In genomic region chr3:130968231-130968630, GRCh38 we compare ENCODE assay signal across 1 cellular context.
TF ChIP-seq lines count a peak whose summit lies in the region.

No MANE protein-coding gene starts in this region.

TF ChIP-seq in endothelial cell of umbilical vein, 7 proteins besides CTCF, POLR2A, EP300 and RAD21:
- TF ChIP-seq GATA2 (IDR thresholded peaks at IDR 0.05; ENCODE audit: insufficient read depth, insufficient read length, low read depth, low read length) (peak; percentile 78), MAX (IDR thresholded peaks at IDR 0.05; ENCODE audit: insufficient read depth, insufficient read length) (no peak), FOS (IDR thresholded peaks at IDR 0.05; ENCODE audit: borderline replicate concordance, insufficient read depth, low read length) (peak; percentile 34)
